8 cellular contexts compared by ENCODE assay signal in genomic region chr11:62540804-62541671, GRCh38. TPM values are rescaled to one million over a fixed set of nuclear protein-coding genes. Genes with fewer than 3 reads are reported as not detected.
DNase-seq lines count a peak whose midpoint lies in the region; ATAC-seq and TF ChIP-seq lines count a peak whose summit lies in the region.

No MANE protein-coding gene starts in this region.

- H2AFZ ChIP-seq in OCI-LY7 (ENCODE audit: low read length) (peak overlapping the region; percentile 97), osteoblast (ENCODE audit: low read length) (no peak overlapping the region)

- H3K79me2 ChIP-seq in OCI-LY7 (ENCODE audit: insufficient read depth, low read depth, low read length), result no peaks in the 10 kb centered on the region
- H3K79me2 ChIP-seq in osteoblast (ENCODE audit: insufficient read depth, low read length), result peaks cover 99% of the 10 kb centered on the region

- H3K27ac ChIP-seq in OCI-LY7 (ENCODE audit: low read depth, low read length, poor library complexity, severe bottlenecking), result peak overlapping the region; percentile 54
- H3K27ac ChIP-seq in dorsolateral prefrontal cortex, result peak overlapping the region in 33 of 59 donors; percentile 2 to 92 (median 36)
- peak overlapping the region; percentile 86 for H3K27ac ChIP-seq in osteoblast (ENCODE audit: low read depth, low read length)

- H3K4me1 ChIP-seq in OCI-LY7 (ENCODE audit: insufficient read depth, low read length, poor library complexity, severe bottlenecking), result peaks cover 38% of the 10 kb centered on the region
- peaks cover 62% of the 10 kb centered on the region for H3K4me1 ChIP-seq in osteoblast (ENCODE audit: insufficient read depth, low read length)

- no peaks in the 10 kb centered on the region for H3K9me2 ChIP-seq in OCI-LY7 (ENCODE audit: insufficient read depth, low read length)

- intact Hi-C loops in OCI-LY7 (cut with micrococcal nuclease; ENCODE audit: unreplicated experiment) (loop anchor here (1.0 kb wide), 1 partner anchor 44 kb away; no protein-coding TSS in a partner anchor), dorsolateral prefrontal cortex (cut with DNase I) (loop anchor here (5.0 to 10.0 kb wide), 4 partner anchors 39 to 146 kb away; no protein-coding TSS in a partner anchor)

- H3K4me3 ChIP-seq in HFF-Myc (replicated peaks; ENCODE audit: low read depth, low read length) (peak overlapping the region; percentile 99), OCI-LY7 (ENCODE audit: low read depth, low read length, poor library complexity, severe bottlenecking) (peak overlapping the region; percentile 11), dorsolateral prefrontal cortex (peak overlapping the region in 12 of 59 donors; percentile 1 to 78 (median 16)), osteoblast (ENCODE audit: insufficient read depth, low read length) (peak overlapping the region; percentile 98)

- CTCF ChIA-PET in OCI-LY7 (lab: Charles Lee; ENCODE audit: unreplicated experiment), result interaction anchor here (2.0 to 2.8 kb wide), 2 partner anchors 44 to 116 kb away, joined by 5 to 19 read pairs; no protein-coding TSS in a partner anchor

- H3K27me3 ChIP-seq in dorsolateral prefrontal cortex (peaks cover 0 to 20% (median 11%) of the 10 kb centered on the region in 45 donors), osteoblast (ENCODE audit: insufficient read depth, low read length) (no peaks in the 10 kb centered on the region)

- TF ChIP-seq CTCF in HFF-Myc (IDR thresholded peaks at IDR 0.05; ENCODE audit: low read depth, low read length, missing control alignments), result no peak
- no peak for TF ChIP-seq CTCF in OCI-LY7 (conservative IDR thresholded peaks at IDR 0.05; ENCODE audit: low read length)
- no peak for TF ChIP-seq CTCF in dorsolateral prefrontal cortex (IDR thresholded peaks at IDR 0.05 in 54 of 56, conservative IDR thresholded peaks at IDR 0.05 in 2 of 56; ENCODE audit: low read depth in 1 of 56, partially characterized antibody in 56 of 56)
- no peak for TF ChIP-seq CTCF in osteoblast (IDR thresholded peaks at IDR 0.05; ENCODE audit: extremely low read depth, low read depth, low read length)

- DNase-seq in HFF-Myc (ENCODE audit: extremely low read depth, low read depth) (no peak), OCI-LY7 (ENCODE audit: low spot score) (peak; percentile 67), dorsolateral prefrontal cortex (peak in 2 of 10 donors; percentile 37 to 49), osteoblast (ENCODE audit: insufficient read length, low spot score, missing footprints) (peak; percentile 85), SKM-1 (lab: John Stamatoyannopoulos, UW; ENCODE audit: unreplicated experiment) (no peak), activated gamma-delta T cell (lab: John Stamatoyannopoulos, UW) (no peak), cerebellar cortex (ENCODE audit: low spot score) (no peak)

- peak; percentile 42 for ATAC-seq in GM18505 (IDR thresholded peaks at IDR 0.05; ENCODE audit: unreplicated experiment)

- peak overlapping the region; percentile 55 for H3K4me2 ChIP-seq in OCI-LY7 (ENCODE audit: low read length)
- peak overlapping the region; percentile 93 for H3K4me2 ChIP-seq in osteoblast (ENCODE audit: insufficient read depth, low read length)

- no peaks in the 10 kb centered on the region for H3K9me3 ChIP-seq in OCI-LY7 (ENCODE audit: low read length)
- no peaks in the 10 kb centered on the region for H3K9me3 ChIP-seq in osteoblast (ENCODE audit: low read depth, low read length)

- POLR2A ChIA-PET in OCI-LY7 (lab: Charles Lee), result interaction anchor here (0.9 kb wide), 1 partner anchor 51 kb away, joined by 3 read pairs; the partner anchor contains the start of gene TUT1

- H4K20me1 ChIP-seq in OCI-LY7 (ENCODE audit: insufficient read depth, low read length), result no peaks in the 10 kb centered on the region
- peaks cover 88% of the 10 kb centered on the region for H4K20me1 ChIP-seq in osteoblast (ENCODE audit: insufficient read depth, low read length)

- TF ChIP-seq POLR2A in GM18505 (IDR thresholded peaks at IDR 0.05; ENCODE audit: borderline replicate concordance, extremely low read depth, insufficient read depth, insufficient read length), result no peak

- no peaks in the 10 kb centered on the region for H3K36me3 ChIP-seq in OCI-LY7 (ENCODE audit: insufficient read depth, low read length)
- H3K36me3 ChIP-seq in osteoblast (ENCODE audit: insufficient read depth, low read length), result peaks cover 15% of the 10 kb centered on the region

- no TSS peak for BruUV-seq in OCI-LY7 (replicated peaks; lab: Mats Ljungman, UMichigan)

RNA-seq across cellular contexts. Expression of gene AHNAK, which starts 5.6 kb away (rescaled TPM):
- 0.08 and 0.28 TPM in 2 replicates for total RNA-seq in OCI-LY7 (2014; rRNA removed; shearing (Covaris generic))
- total RNA-seq in OCI-LY7 (2022) (0.21 and 0.30 TPM in 2 replicates), dorsolateral prefrontal cortex (100 to 1,000 TPM in 106 of 120 experiments, 10 to 100 TPM in 14; 61.5 to 470 (median 154) TPM), osteoblast (646 and 720 TPM in 2 replicates)

RNA-seq across cellular contexts. Expression of gene EEF1G, which starts 32.7 kb away (rescaled TPM):
- total RNA-seq in OCI-LY7 (2014; rRNA removed; shearing (Covaris generic)), result 2,328 and 2,651 TPM in 2 replicates
- total RNA-seq in OCI-LY7 (2022) (1,778 and 1,903 TPM in 2 replicates), dorsolateral prefrontal cortex (100 to 1,000 TPM; 260 to 479 (median 336) TPM), osteoblast (1,004 and 1,049 TPM in 2 replicates)

RNA-seq across cellular contexts. Expression of gene TUT1, which starts 50.3 kb away (rescaled TPM):
- total RNA-seq in OCI-LY7 (2014; rRNA removed; shearing (Covaris generic)), result 15.6 and 22.5 TPM in 2 replicates
- total RNA-seq in OCI-LY7 (2022), result 38.2 and 40.4 TPM in 2 replicates
- 10 to 100 TPM; 11.6 to 30.9 (median 19.4) TPM for total RNA-seq in dorsolateral prefrontal cortex
- total RNA-seq in osteoblast, result 6.5 and 7.6 TPM in 2 replicates

Comparison
In these comparisons a context has a peak if more than half of its experiments do, and no peak if none do; other contexts are left out.
1. DNase-seq: peak in OCI-LY7 (single experiment) and osteoblast (single experiment); none in HFF-Myc (single experiment), SKM-1 (single experiment), activated gamma-delta T cell (single experiment) and cerebellar cortex (single experiment).
2. H3K27ac ChIP-seq: peak in every context shown above with its lines; median percentile 86 in osteoblast; 54 in OCI-LY7; 36 in dorsolateral prefrontal cortex.
3. RNA of gene AHNAK, which starts 5.6 kb away (total RNA-seq): 646 to 720 TPM in osteoblast and 61.5 to 470 TPM in dorsolateral prefrontal cortex; 0.08 to 0.30 TPM in OCI-LY7; every median in the first group is over 10 times any median in the second.